24 cellular contexts compared by ENCODE assay signal in genomic region chr2:18282026-18282425, GRCh38.
"Had no signal": no experiment of that assay in that cellular context is flagged by ENCODE, and none has a peak within 500 bp of the region (broad histone marks: within the 10 kb centered on the region; RNA-seq: fewer than 3 reads in every experiment).

No MANE protein-coding gene starts in this region.

- DNase-seq: IMR-90, Karpas-422, KG1, MV-4-11, NCI-H1048, NCI-H1105, NCI-H1417, NCI-H1436 treated with DMSO at 0.1 percent for 48 hours, NCI-H1694, NCI-H187 treated with DMSO at 0.1 percent for 48 hours, NCI-H2029 treated with DMSO at 0.1 percent for 48 hours, NCI-H2171, NCI-H226, NCI-H446, NCI-H510A, NCI-H524 treated with DMSO at 0.1 percent for 48 hours, NCI-H69, NCI-H774, SHP77, SK-N-SH, SW 1271 had no signal

- H3K9ac ChIP-seq: SK-N-SH had no signal

- H3K4me2 ChIP-seq: SK-N-SH had no signal

- H3K9me3 ChIP-seq: SK-N-SH had no signal

- FAIRE-seq: HepG2 had no signal

- H3K27ac ChIP-seq: RWPE1 had no signal

- H3K9me2 ChIP-seq: SK-N-SH had no signal

- ATAC-seq: HepG2, Panc1 had no signal
